In genomic region chr2:65608966-65609365, GRCh38 we compare ENCODE assay signal across 22 cellular contexts.
"Had no signal": no experiment of that assay in that cellular context is flagged by ENCODE, and none has a peak within 500 bp of the region (broad histone marks: within the 10 kb centered on the region; RNA-seq: fewer than 3 reads in every experiment).

No MANE protein-coding gene starts in this region.

- H3K9ac ChIP-seq: parathyroid adenoma had no signal

- H3K36me3 ChIP-seq: brain microvascular endothelial cell, esophagus squamous epithelium, gastroesophageal sphincter, thyroid gland had no signal

- H3K36me3 Mint-ChIP-seq: activated naive CD4-positive, alpha-beta T cell treated with anti-CD3 and anti-CD28 coated beads, Interleukin-2, amount 50 U/mL, for 24 hours had no signal

- H3K27ac Mint-ChIP-seq: activated CD8-positive, alpha-beta T cell treated with anti-CD3 and anti-CD28 coated beads, Interleukin-2, amount 10 ng/mL, durations not matched to agents 7 days and 5 days; activated naive CD4-positive, alpha-beta T cell treated with anti-CD3 and anti-CD28 coated beads, Interleukin-2, amount 50 U/mL, for 24 hours; activated T-helper 1 cell treated with anti-CD3 and anti-CD28 coated beads, Interleukin-12 subunit alpha, Interleukin-12 subunit beta, Interleukin-2, Interleukin-4 antibody, amounts not matched to agents 30 ng/mL and 10 ng/mL and 1 ng/mL, durations not matched to agents 14 hours and 24 hours and 36 hours; effector memory CD8-positive, alpha-beta T cell had no signal

- H3K27me3 ChIP-seq: brain microvascular endothelial cell, dorsolateral prefrontal cortex, gastroesophageal sphincter, thyroid gland had no signal

- H3K27me3 Mint-ChIP-seq: activated naive CD4-positive, alpha-beta T cell treated with anti-CD3 and anti-CD28 coated beads, Interleukin-2, amount 50 U/mL, for 24 hours had no signal

- H3K4me1 ChIP-seq: parathyroid adenoma, thyroid gland had no signal

- DNase-seq: activated CD4-positive, alpha-beta T cell treated with anti-CD3 and anti-CD28 coated beads, Interleukin-2, amount 50 U/mL, for 1 hour; activated CD8-positive, alpha-beta T cell treated with anti-CD3 and anti-CD28 coated beads, Interleukin-2, amount 10 ng/mL, durations not matched to agents 7 days and 5 days; activated gamma-delta T cell; anterior cingulate cortex; brain microvascular endothelial cell; central memory CD4-positive, alpha-beta T cell; dorsolateral prefrontal cortex; effector memory CD8-positive, alpha-beta T cell; esophagus squamous epithelium; head of caudate nucleus; left cardiac atrium; mesendoderm; mucosa of descending colon; right cardiac atrium; stimulated activated naive CD4-positive, alpha-beta T cell treated with Interleukin-2 at 50 U/mL for 16 hours had no signal

- H2AFZ ChIP-seq: parathyroid adenoma had no signal

- H3K9me3 ChIP-seq: esophagus squamous epithelium, gastroesophageal sphincter, mucosa of descending colon, thyroid gland had no signal

- H3K79me2 ChIP-seq: parathyroid adenoma had no signal

- H3K4me3 Mint-ChIP-seq: activated CD8-positive, alpha-beta T cell treated with anti-CD3 and anti-CD28 coated beads, Interleukin-2, amount 10 ng/mL, durations not matched to agents 7 days and 5 days; activated naive CD4-positive, alpha-beta T cell treated with anti-CD3 and anti-CD28 coated beads, Interleukin-2, amount 50 U/mL, for 24 hours; activated T-helper 1 cell treated with anti-CD3 and anti-CD28 coated beads, Interleukin-12 subunit alpha, Interleukin-12 subunit beta, Interleukin-2, Interleukin-4 antibody, amounts not matched to agents 30 ng/mL and 10 ng/mL and 1 ng/mL, durations not matched to agents 14 hours and 24 hours and 36 hours; effector memory CD8-positive, alpha-beta T cell had no signal

- H3K27ac ChIP-seq: brain microvascular endothelial cell, dorsolateral prefrontal cortex, gastroesophageal sphincter, parathyroid adenoma, SK-N-MC, skin epidermis, thyroid gland had no signal

- H3K9me3 Mint-ChIP-seq: activated naive CD4-positive, alpha-beta T cell treated with anti-CD3 and anti-CD28 coated beads, Interleukin-2, amount 50 U/mL, for 24 hours; activated T-helper 1 cell treated with anti-CD3 and anti-CD28 coated beads, Interleukin-12 subunit alpha, Interleukin-12 subunit beta, Interleukin-2, Interleukin-4 antibody, amounts not matched to agents 30 ng/mL and 10 ng/mL and 1 ng/mL, durations not matched to agents 14 hours and 24 hours and 36 hours; effector memory CD8-positive, alpha-beta T cell had no signal

- H3K4me3 ChIP-seq: dorsolateral prefrontal cortex, esophagus squamous epithelium, gastroesophageal sphincter, mucosa of descending colon, SK-N-MC, skin epidermis, thyroid gland had no signal
